Comparison of ENCODE assay signal across 32 cellular contexts in the genomic region with DNA sequence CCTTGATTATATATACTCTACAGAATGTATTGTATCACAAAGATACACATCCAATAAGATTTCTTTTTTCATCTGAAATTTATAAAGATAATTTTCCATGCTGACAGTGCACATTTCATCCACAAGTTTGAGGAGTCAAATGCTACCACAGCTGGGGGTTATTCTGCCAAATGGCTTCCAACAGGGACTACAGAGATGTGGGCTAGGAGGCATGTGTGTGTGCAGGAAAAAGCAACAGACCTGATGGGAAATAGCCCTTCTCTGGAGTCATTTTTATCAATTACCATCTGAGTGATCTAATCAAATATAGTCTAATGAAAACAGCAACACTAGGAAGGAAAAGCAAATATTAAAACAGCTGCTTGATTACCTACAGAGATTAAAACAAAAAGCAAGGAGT.
DNase-seq lines count a peak whose midpoint lies in the region; ATAC-seq, FAIRE-seq and TF ChIP-seq lines count a peak whose summit lies in the region.
"Had no signal": no experiment of that assay in that cellular context is flagged by ENCODE, and none has a peak within 500 bp of the region (broad histone marks: within the 10 kb centered on the region; RNA-seq: fewer than 3 reads in every experiment).

No MANE protein-coding gene starts in this region.

- peaks cover 0 to 11% (median 0%) of the 10 kb centered on the region in 3 donors for H3K4me1 ChIP-seq in pancreas
- H3K4me1 ChIP-seq: heart right ventricle, prostate gland, SJCRH30, stomach had no signal

- ATAC-seq in SK-N-SH treated with all-trans-retinoic acid at 6 μM for 48 hours (no peak), pancreas (peak in 3 of 4 donors; percentile 12 to 47 (median 14))
- ATAC-seq: activated CD4-positive, CD25-positive, alpha-beta regulatory T cell treated with anti-CD3 and anti-CD28 coated beads, Interleukin-2, amount 50 U/mL, for 24 hours; body of pancreas; heart right ventricle; sciatic nerve had no signal

- no peak overlapping the region for H3K4me3 Mint-ChIP-seq in activated naive CD8-positive, alpha-beta T cell treated with anti-CD3 and anti-CD28 coated beads for 36 hours
- H3K4me3 Mint-ChIP-seq: activated CD4-positive, alpha-beta memory T cell treated with anti-CD3 and anti-CD28 coated beads, Interleukin-2, amount 10 ng/mL, durations not matched to agents 7 days and 5 days; activated naive CD4-positive, alpha-beta T cell treated with anti-CD3 and anti-CD28 coated beads for 36 hours; naive B cell had no signal

- FAIRE-seq in pancreas (lab: Jason Lieb, UNC) = no peak
- FAIRE-seq: frontal cortex, kidney, urothelium cell line had no signal

- no peak overlapping the region for H3K27ac ChIP-seq in pancreas
- H3K27ac ChIP-seq: adrenal gland, heart right ventricle, prostate gland, SJCRH30, stomach had no signal

- H3K36me3 ChIP-seq in pancreas = no peaks in the 10 kb centered on the region
- H3K36me3 ChIP-seq: adrenal gland, heart right ventricle, prostate gland, stomach had no signal

- H3K4me1 Mint-ChIP-seq in activated naive CD8-positive, alpha-beta T cell treated with anti-CD3 and anti-CD28 coated beads for 36 hours = peaks cover 2% of the 10 kb centered on the region
- H3K4me1 Mint-ChIP-seq: activated CD4-positive, alpha-beta memory T cell treated with anti-CD3 and anti-CD28 coated beads, Interleukin-2, amount 10 ng/mL, durations not matched to agents 7 days and 5 days; naive B cell had no signal

- H3K36me3 Mint-ChIP-seq in activated naive CD8-positive, alpha-beta T cell treated with anti-CD3 and anti-CD28 coated beads for 36 hours = no peaks in the 10 kb centered on the region
- H3K36me3 Mint-ChIP-seq: naive B cell had no signal

- intact Hi-C loops in pancreas (cut with DNase I) = no loop called here

- DNase-seq in NCI-H345 (lab: John Stamatoyannopoulos, UW) = peak; percentile 10
- DNase-seq in NCI-H345 treated with DMSO at 0.1 percent for 48 hours (lab: John Stamatoyannopoulos, UW; ENCODE audit: unreplicated experiment) = no peak
- peak; percentile 23 for DNase-seq in NCI-H2196 treated with DMSO at 0.1 percent for 48 hours (lab: John Stamatoyannopoulos, UW; ENCODE audit: unreplicated experiment)
- DNase-seq in pancreas = no peak
- no peak for DNase-seq in activated naive CD8-positive, alpha-beta T cell treated with anti-CD3 and anti-CD28 coated beads for 36 hours
- no peak for DNase-seq in T-helper 2 cell
- DNase-seq in T-helper 1 cell = no peak
- DNase-seq: activated CD4-positive, alpha-beta memory T cell treated with anti-CD3 and anti-CD28 coated beads, Interleukin-2, amount 10 ng/mL, durations not matched to agents 7 days and 5 days; activated CD8-positive, alpha-beta memory T cell treated with anti-CD3 and anti-CD28 coated beads, Interleukin-2, amount 50 U/mL, for 48 hours; activated naive CD4-positive, alpha-beta T cell treated with anti-CD3 and anti-CD28 coated beads for 36 hours; adrenal gland; body of pancreas; Calu3; DND-41; HCEC 1CT; heart right ventricle; kidney; naive B cell; NCI-H1105; NCI-H2107; NCI-H526; SJCRH30; stimulated activated CD4-positive, alpha-beta T cell treated with anti-CD3 and anti-CD28 coated beads, Interleukin-12 subunit alpha, Interleukin-12 subunit beta, amount 100 ng/mL, for 4 hours; stimulated activated CD4-positive, alpha-beta T cell treated with anti-CD3 and anti-CD28 coated beads, Interleukin-4, amount 100 ng/mL, for 1 hour; stomach had no signal

- H3K9me3 Mint-ChIP-seq in activated naive CD8-positive, alpha-beta T cell treated with anti-CD3 and anti-CD28 coated beads for 36 hours = no peaks in the 10 kb centered on the region
- H3K9me3 Mint-ChIP-seq: activated CD4-positive, alpha-beta memory T cell treated with anti-CD3 and anti-CD28 coated beads, Interleukin-2, amount 10 ng/mL, durations not matched to agents 7 days and 5 days; activated naive CD4-positive, alpha-beta T cell treated with anti-CD3 and anti-CD28 coated beads for 36 hours had no signal

- no peaks in the 10 kb centered on the region for H3K9me3 ChIP-seq in pancreas
- H3K9me3 ChIP-seq: body of pancreas, heart right ventricle, prostate gland, SJCRH30, stomach had no signal

- TF ChIP-seq CTCF in pancreas (IDR thresholded peaks at IDR 0.05) = no peak

- no peak overlapping the region for H3K27ac Mint-ChIP-seq in activated naive CD8-positive, alpha-beta T cell treated with anti-CD3 and anti-CD28 coated beads for 36 hours
- H3K27ac Mint-ChIP-seq: activated CD4-positive, alpha-beta memory T cell treated with anti-CD3 and anti-CD28 coated beads, Interleukin-2, amount 10 ng/mL, durations not matched to agents 7 days and 5 days; activated naive CD4-positive, alpha-beta T cell treated with anti-CD3 and anti-CD28 coated beads for 36 hours; naive B cell had no signal

- H3K4me3 ChIP-seq in pancreas = no peak overlapping the region
- H3K4me3 ChIP-seq: adrenal gland, body of pancreas, heart right ventricle, prostate gland, SJCRH30, stomach had no signal

- no peaks in the 10 kb centered on the region for H3K27me3 Mint-ChIP-seq in activated naive CD8-positive, alpha-beta T cell treated with anti-CD3 and anti-CD28 coated beads for 36 hours
- H3K27me3 Mint-ChIP-seq: activated CD4-positive, alpha-beta memory T cell treated with anti-CD3 and anti-CD28 coated beads, Interleukin-2, amount 10 ng/mL, durations not matched to agents 7 days and 5 days; naive B cell had no signal

- no peaks in the 10 kb centered on the region for H3K27me3 ChIP-seq in pancreas
- H3K27me3 ChIP-seq: adrenal gland, body of pancreas, dorsolateral prefrontal cortex, heart right ventricle, SJCRH30, stomach had no signal

TF ChIP-seq in SK-N-SH treated with all-trans-retinoic acid at 6 μM for 48 hours, 23 proteins besides CTCF, POLR2A, EP300 and RAD21 (continues in another document):
- TF ChIP-seq PPARA (CRISPR knock-in tag; IDR thresholded peaks at IDR 0.05; ENCODE audit: borderline replicate concordance) = no peak
- no peak for TF ChIP-seq SNAI2 (CRISPR knock-in tag; IDR thresholded peaks at IDR 0.05)
- no peak for TF ChIP-seq ZFP3 (CRISPR knock-in tag; IDR thresholded peaks at IDR 0.05)
- TF ChIP-seq, protein P1, sequence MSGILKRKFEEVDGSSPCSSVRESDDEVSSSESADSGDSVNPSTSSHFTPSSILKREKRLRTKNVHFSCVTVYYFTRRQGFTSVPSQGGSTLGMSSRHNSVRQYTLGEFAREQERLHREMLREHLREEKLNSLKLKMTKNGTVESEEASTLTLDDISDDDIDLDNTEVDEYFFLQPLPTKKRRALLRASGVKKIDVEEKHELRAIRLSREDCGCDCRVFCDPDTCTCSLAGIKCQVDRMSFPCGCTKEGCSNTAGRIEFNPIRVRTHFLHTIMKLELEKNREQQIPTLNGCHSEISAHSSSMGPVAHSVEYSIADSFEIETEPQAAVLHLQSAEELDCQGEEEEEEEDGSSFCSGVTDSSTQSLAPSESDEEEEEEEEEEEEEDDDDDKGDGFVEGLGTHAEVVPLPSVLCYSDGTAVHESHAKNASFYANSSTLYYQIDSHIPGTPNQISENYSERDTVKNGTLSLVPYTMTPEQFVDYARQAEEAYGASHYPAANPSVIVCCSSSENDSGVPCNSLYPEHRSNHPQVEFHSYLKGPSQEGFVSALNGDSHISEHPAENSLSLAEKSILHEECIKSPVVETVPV (CRISPR knock-in tag; IDR thresholded peaks at IDR 0.05) = no peak
- TF ChIP-seq, protein P2, sequence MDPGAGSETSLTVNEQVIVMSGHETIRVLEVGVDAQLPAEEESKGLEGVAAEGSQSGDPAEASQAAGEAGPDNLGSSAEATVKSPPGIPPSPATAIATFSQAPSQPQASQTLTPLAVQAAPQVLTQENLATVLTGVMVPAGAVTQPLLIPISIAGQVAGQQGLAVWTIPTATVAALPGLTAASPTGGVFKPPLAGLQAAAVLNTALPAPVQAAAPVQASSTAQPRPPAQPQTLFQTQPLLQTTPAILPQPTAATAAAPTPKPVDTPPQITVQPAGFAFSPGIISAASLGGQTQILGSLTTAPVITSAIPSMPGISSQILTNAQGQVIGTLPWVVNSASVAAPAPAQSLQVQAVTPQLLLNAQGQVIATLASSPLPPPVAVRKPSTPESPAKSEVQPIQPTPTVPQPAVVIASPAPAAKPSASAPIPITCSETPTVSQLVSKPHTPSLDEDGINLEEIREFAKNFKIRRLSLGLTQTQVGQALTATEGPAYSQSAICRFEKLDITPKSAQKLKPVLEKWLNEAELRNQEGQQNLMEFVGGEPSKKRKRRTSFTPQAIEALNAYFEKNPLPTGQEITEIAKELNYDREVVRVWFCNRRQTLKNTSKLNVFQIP (CRISPR knock-in tag; IDR thresholded peaks at IDR 0.05; ENCODE audit: borderline replicate concordance, low read depth) = no peak
- no peak for TF ChIP-seq ZFP30 (CRISPR knock-in tag; IDR thresholded peaks at IDR 0.05)
- TF ChIP-seq ESRRG (CRISPR knock-in tag; IDR thresholded peaks at IDR 0.05) = no peak
- TF ChIP-seq TCF4 (CRISPR knock-in tag; IDR thresholded peaks at IDR 0.05; ENCODE audit: borderline replicate concordance) = peak; percentile 85; the same call in 1 of the 2 replicates
- TF ChIP-seq, protein P3, sequence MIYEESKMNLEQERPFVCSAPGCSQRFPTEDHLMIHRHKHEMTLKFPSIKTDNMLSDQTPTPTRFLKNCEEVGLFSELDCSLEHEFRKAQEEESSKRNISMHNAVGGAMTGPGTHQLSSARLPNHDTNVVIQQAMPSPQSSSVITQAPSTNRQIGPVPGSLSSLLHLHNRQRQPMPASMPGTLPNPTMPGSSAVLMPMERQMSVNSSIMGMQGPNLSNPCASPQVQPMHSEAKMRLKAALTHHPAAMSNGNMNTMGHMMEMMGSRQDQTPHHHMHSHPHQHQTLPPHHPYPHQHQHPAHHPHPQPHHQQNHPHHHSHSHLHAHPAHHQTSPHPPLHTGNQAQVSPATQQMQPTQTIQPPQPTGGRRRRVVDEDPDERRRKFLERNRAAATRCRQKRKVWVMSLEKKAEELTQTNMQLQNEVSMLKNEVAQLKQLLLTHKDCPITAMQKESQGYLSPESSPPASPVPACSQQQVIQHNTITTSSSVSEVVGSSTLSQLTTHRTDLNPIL (CRISPR knock-in tag; IDR thresholded peaks at IDR 0.05; ENCODE audit: low read depth) = no peak
- TF ChIP-seq TOX (CRISPR knock-in tag; IDR thresholded peaks at IDR 0.05; ENCODE audit: borderline replicate concordance) = no peak

Comparison
In these comparisons a context has a peak if more than half of its experiments do, and no peak if none do; other contexts are left out.
1. DNase-seq: peak in NCI-H345 (single experiment) and NCI-H2196 treated with DMSO at 0.1 percent for 48 hours (single experiment); none in NCI-H345 treated with DMSO at 0.1 percent for 48 hours (single experiment), pancreas (0 of 6), activated naive CD8-positive, alpha-beta T cell treated with anti-CD3 and anti-CD28 coated beads for 36 hours (single experiment), T-helper 2 cell (0 of 5) and T-helper 1 cell (0 of 5).